ENCODE assay signal across 29 cellular contexts in the genomic region with DNA sequence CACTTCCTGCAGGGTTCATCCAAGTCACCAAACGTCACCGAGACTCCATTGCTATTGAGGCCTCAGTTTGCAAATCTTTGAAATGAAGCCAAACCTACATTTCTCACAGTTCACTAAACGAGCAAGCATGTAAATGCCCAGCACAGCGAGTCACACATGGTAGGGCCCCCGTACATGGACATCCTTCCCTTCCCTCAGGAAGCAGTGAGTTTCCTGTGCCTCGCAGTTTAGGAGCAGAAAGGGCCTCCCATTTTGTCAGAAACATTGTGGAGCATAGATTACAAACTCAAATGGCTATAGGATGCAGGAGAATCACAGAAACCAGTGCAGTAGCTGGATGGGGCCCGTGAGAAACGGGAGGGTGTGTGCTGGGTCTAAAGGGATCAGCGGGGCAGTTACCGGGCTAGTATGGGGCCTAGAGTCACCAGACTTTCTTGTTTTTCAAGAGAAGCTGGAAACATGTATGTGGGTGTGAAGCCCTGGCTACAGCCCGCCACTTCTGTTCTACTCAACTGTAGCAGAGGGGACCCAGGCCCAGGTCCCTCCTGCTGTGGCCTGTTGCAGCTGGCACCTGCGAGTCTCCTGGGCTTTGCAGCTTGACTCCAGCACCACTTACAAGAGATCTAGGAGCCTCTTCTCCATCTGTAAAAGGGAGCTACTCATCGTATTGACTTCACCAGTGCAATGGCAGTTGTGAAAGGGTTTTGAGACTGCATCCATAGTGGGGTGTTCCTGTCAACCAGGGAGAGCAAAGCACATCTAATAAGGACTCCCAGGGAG. TPM values are rescaled to one million over a fixed set of nuclear protein-coding genes. Genes with fewer than 3 reads are reported as not detected.
DNase-seq lines count a peak whose midpoint lies in the region; ATAC-seq and TF ChIP-seq lines count a peak whose summit lies in the region.
"Had no signal": no experiment of that assay in that cellular context is flagged by ENCODE, and none has a peak within 500 bp of the region (broad histone marks: within the 10 kb centered on the region; RNA-seq: fewer than 3 reads in every experiment).

No MANE protein-coding gene starts in this region.

- H3K4ac ChIP-seq in mesendoderm (ENCODE audit: low read depth, low read length): no peak overlapping the region

- H3K79me2 ChIP-seq in mesendoderm (ENCODE audit: control insufficient read depth, insufficient read depth, low read length): no peaks in the 10 kb centered on the region

- no peak overlapping the region for H2AK5ac ChIP-seq in mesendoderm (ENCODE audit: low read length)

- H3K27me3 ChIP-seq in mesendoderm (ENCODE audit: insufficient read depth, low read length, poor library complexity): no peaks in the 10 kb centered on the region

- H4K5ac ChIP-seq in mesendoderm (ENCODE audit: low read length): no peak overlapping the region

- peak; percentile 2 for DNase-seq in AG08396 (ENCODE audit: low spot score)
- DNase-seq in EL: peak; percentile 55
- DNase-seq in cardiac fibroblast (ENCODE audit: low read depth in 2 of 2): peak; percentile 11 to 36
- peak; percentile 47 for DNase-seq in kidney tubule cell (ENCODE audit: low spot score)
- no peak for DNase-seq in NCI-H187 treated with DMSO at 0.1 percent for 48 hours (lab: John Stamatoyannopoulos, UW)
- no peak for DNase-seq in mesendoderm
- DNase-seq in cortex of kidney (lab: John Stamatoyannopoulos, UW): no peak
- DNase-seq: activated CD4-positive, alpha-beta T cell treated with anti-CD3 and anti-CD28 coated beads, Interleukin-2, amount 10 ng/mL, durations not matched to agents 24 days and 14 days; activated naive CD4-positive, alpha-beta T cell treated with Interleukin-2 at 50 U/mL for 16 hours; activated T-cell treated with anti-CD3 and anti-CD28 coated beads, Interleukin-2, amount 50 U/mL, for 72 hours; cerebellar nuclear complex; dorsolateral prefrontal cortex; glutamatergic neuron; left ventricle myocardium inferior; NCI-H146; NCI-H2107; NCI-H446 treated with DMSO at 0.1 percent for 48 hours; NCI-H774; right cardiac atrium; stimulated activated CD4-positive, alpha-beta T cell treated with anti-CD3 and anti-CD28 coated beads, Interleukin-2, amount 100 ng/mL, for 24 hours; stimulated activated naive CD8-positive, alpha-beta T cell treated with anti-CD3 and anti-CD28 coated beads, Interleukin-15, Interleukin-2, amounts not matched to agents 100 U/mL and 50 U/mL, for 24 hours had no signal

- no peak overlapping the region for H3K4me2 ChIP-seq in mesendoderm (ENCODE audit: low read length)
- H3K4me2 ChIP-seq: A549 had no signal

- no peak overlapping the region for H3K4me3 ChIP-seq in cardiac fibroblast (replicated peaks in 1 of 2; ENCODE audit: low read depth in 2 of 2, low read length in 2 of 2)
- H3K4me3 ChIP-seq in mesendoderm (ENCODE audit: low read length): no peak overlapping the region
- H3K4me3 ChIP-seq: A549, dorsolateral prefrontal cortex, HAP-1, left ventricle myocardium inferior had no signal

- no peak overlapping the region for H3K27ac ChIP-seq in mesendoderm (ENCODE audit: low read depth, low read length)
- H3K27ac ChIP-seq: A549, dorsolateral prefrontal cortex, left ventricle myocardium inferior, RWPE1 had no signal

- H3K4me1 ChIP-seq in mesendoderm (ENCODE audit: control insufficient read depth, low read depth, low read length): no peaks in the 10 kb centered on the region
- H3K4me1 ChIP-seq: A549, HAP-1, left ventricle myocardium inferior had no signal

- H4K8ac ChIP-seq in mesendoderm (ENCODE audit: low read depth, low read length): no peak overlapping the region

- H3K18ac ChIP-seq in mesendoderm (ENCODE audit: low read length): no peak overlapping the region

- no peaks in the 10 kb centered on the region for H3K79me1 ChIP-seq in mesendoderm (ENCODE audit: low read length)

- H3K23ac ChIP-seq in mesendoderm (ENCODE audit: low read length): no peak overlapping the region

- H2BK5ac ChIP-seq in mesendoderm (ENCODE audit: low read length): no peak overlapping the region

- H3K56ac ChIP-seq in mesendoderm (ENCODE audit: low read length): no peak overlapping the region

- TF ChIP-seq CTCF in cardiac fibroblast (IDR thresholded peaks at IDR 0.05; ENCODE audit: low read depth, low read length): no peak

- ATAC-seq in activated CD4-positive, CD25-positive, alpha-beta regulatory T cell treated with anti-CD3 and anti-CD28 coated beads, Interleukin-2, amount 50 U/mL, for 24 hours: no peak
- ATAC-seq: activated T-cell treated with anti-CD3 and anti-CD28 coated beads, Interleukin-2, amount 50 U/mL, for 72 hours; CD8-positive, alpha-beta T cell; right cardiac atrium; stimulated activated naive CD8-positive, alpha-beta T cell treated with anti-CD3 and anti-CD28 coated beads, Interleukin-15, Interleukin-2, amounts not matched to agents 100 U/mL and 50 U/mL, for 24 hours; T-cell had no signal

- no peak overlapping the region for H3K9ac ChIP-seq in mesendoderm (ENCODE audit: low read length)

- no peak overlapping the region for H2BK120ac ChIP-seq in mesendoderm (ENCODE audit: low read depth, low read length)

- no peaks in the 10 kb centered on the region for H3K36me3 ChIP-seq in mesendoderm (ENCODE audit: control insufficient read depth, insufficient read depth, low read length)
- H3K36me3 ChIP-seq: HAP-1, left ventricle myocardium inferior had no signal

- no peak overlapping the region for H2BK15ac ChIP-seq in mesendoderm (replicated peaks; ENCODE audit: low read depth)

- no CpG with 5 or more reads among the region's 13 CpGs for WGBS in mesendoderm (ENCODE audit: extremely low coverage, insufficient coverage, low lambda C conversion rate)

RNA-seq across cellular contexts. Expression of a gene that starts 14.2 kb away (rescaled TPM):
- polyA plus RNA-seq in mesendoderm (2013, experiment 1 of 2): 0.01 TPM
- polyA plus RNA-seq in mesendoderm (2013, experiment 2 of 2): 0.01 TPM
- polyA plus RNA-seq: A549, HepG2 had no signal

RNA-seq across cellular contexts. Expression of a gene that starts 17.9 kb away (rescaled TPM):
- polyA plus RNA-seq in mesendoderm (2013, experiment 1 of 2): not detected
- not detected for polyA plus RNA-seq in mesendoderm (2013, experiment 2 of 2)
- polyA plus RNA-seq: A549, adipose tissue, HepG2, right cardiac atrium had no signal

RNA-seq across cellular contexts. Expression of a gene that starts 57.0 kb away (rescaled TPM):
- 5.3 TPM for polyA plus RNA-seq in mesendoderm (2013, experiment 1 of 2)
- polyA plus RNA-seq in mesendoderm (2013, experiment 2 of 2): 5.6 TPM

Comparison
In these comparisons a context has a peak if more than half of its experiments do, and no peak if none do; other contexts are left out.
1. DNase-seq: peak in AG08396 (single experiment), EL (single experiment), cardiac fibroblast (2 of 2) and kidney tubule cell (single experiment); none in NCI-H187 treated with DMSO at 0.1 percent for 48 hours (single experiment), mesendoderm (single experiment) and cortex of kidney (single experiment).